8 cellular contexts compared by ENCODE assay signal in the genomic region with DNA sequence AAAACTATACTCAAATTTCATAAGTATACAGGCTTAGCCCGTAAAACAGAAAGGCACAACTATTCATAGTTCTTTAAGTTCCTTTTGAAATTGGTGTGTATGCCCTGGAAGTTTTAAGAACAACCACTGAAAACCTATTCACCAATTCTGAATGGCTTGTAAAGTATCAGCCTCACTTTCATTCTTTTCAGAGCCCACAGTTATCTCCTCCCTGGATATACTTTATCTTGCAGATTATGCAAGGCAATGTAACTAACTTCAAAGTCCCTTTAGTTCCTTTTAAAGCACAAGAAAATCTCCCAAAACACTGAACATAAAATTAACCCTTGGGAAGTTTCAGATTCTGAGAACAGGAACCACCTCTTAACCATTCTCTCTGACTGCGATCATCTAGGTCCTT. TPM values are rescaled to one million over a fixed set of nuclear protein-coding genes. Genes with fewer than 3 reads are reported as not detected.
A peak's percentile ranks its signal among the peaks of the same experiment; 100 is the strongest.
DNase-seq lines count a peak whose midpoint lies in the region; ATAC-seq, FAIRE-seq and TF ChIP-seq lines count a peak whose summit lies in the region.

No MANE protein-coding gene starts in this region.

- H3K9me3 ChIP-seq in CD8-positive, alpha-beta T cell (ENCODE audit: low read length): no peaks in the 10 kb centered on the region
- no peaks in the 10 kb centered on the region for H3K9me3 ChIP-seq in OCI-LY1 (ENCODE audit: low read length)
- H3K9me3 ChIP-seq in endothelial cell of umbilical vein (replicated peaks; ENCODE audit: control insufficient read depth, insufficient read depth, low read length): no peaks in the 10 kb centered on the region
- H3K9me3 ChIP-seq in neutrophil: no peaks in the 10 kb centered on the region

- peak overlapping the region; percentile 75 for H3K4me2 ChIP-seq in OCI-LY1 (ENCODE audit: low read length)
- H3K4me2 ChIP-seq in endothelial cell of umbilical vein (ENCODE audit: insufficient read depth, low read length): peak overlapping the region; percentile 88

- H3K9me3 Mint-ChIP-seq in CD8-positive, alpha-beta T cell: no peaks in the 10 kb centered on the region

- FAIRE-seq in endothelial cell of umbilical vein (lab: Jason Lieb, UNC): peak; percentile 46

- H3K9me2 ChIP-seq in OCI-LY1 (ENCODE audit: low read depth, low read length): no peaks in the 10 kb centered on the region

- H3K9me1 ChIP-seq in endothelial cell of umbilical vein (replicated peaks; ENCODE audit: control insufficient read depth, extremely low read depth, insufficient read depth, low read length): no peaks in the 10 kb centered on the region

- no peaks in the 10 kb centered on the region for H3K36me3 ChIP-seq in CD8-positive, alpha-beta T cell (ENCODE audit: insufficient read depth, low read length)
- H3K36me3 ChIP-seq in OCI-LY1 (ENCODE audit: insufficient read depth, low read length): 0 out of 2 replicates have a peak, but pooled peaks cover 4% of the 10 kb centered on the region
- no peaks in the 10 kb centered on the region for H3K36me3 ChIP-seq in endothelial cell of umbilical vein (ENCODE audit: control insufficient read depth in 2 of 2, extremely low read depth in 1 of 2, insufficient read depth in 2 of 2, low read length in 2 of 2)
- no peaks in the 10 kb centered on the region for H3K36me3 ChIP-seq in neutrophil

- peak overlapping the region; percentile 67 for H3K27ac ChIP-seq in CD8-positive, alpha-beta T cell (ENCODE audit: low read depth, low read length)
- H3K27ac ChIP-seq in OCI-LY1 (ENCODE audit: low read depth, low read length, poor library complexity, severe bottlenecking) (peak overlapping the region; percentile 61), endothelial cell of umbilical vein (ENCODE audit: insufficient read depth, low read depth, low read length) (no peak overlapping the region), neutrophil (peak overlapping the region; percentile 93)

- no peak for ATAC-seq in CD8-positive, alpha-beta T cell
- no peak for ATAC-seq in GM18858 (IDR thresholded peaks at IDR 0.05; ENCODE audit: unreplicated experiment)

- H3K4me1 ChIP-seq in CD8-positive, alpha-beta T cell (ENCODE audit: insufficient read depth, low read length): peaks cover 19% of the 10 kb centered on the region
- H3K4me1 ChIP-seq in OCI-LY1 (ENCODE audit: insufficient read depth, low read length, severe bottlenecking) (peaks cover 34% of the 10 kb centered on the region), endothelial cell of umbilical vein (ENCODE audit: control insufficient read depth, extremely low read depth, insufficient read depth, low read length) (peaks cover 19% of the 10 kb centered on the region), neutrophil (ENCODE audit: control insufficient read depth in 1 of 2, insufficient read depth in 1 of 2, low read depth in 1 of 2, low read length in 1 of 2) (peaks cover 32 to 33% of the 10 kb centered on the region in 2 experiments)

- no peaks in the 10 kb centered on the region for H3K27me3 ChIP-seq in CD8-positive, alpha-beta T cell (ENCODE audit: insufficient read depth, low read length)
- no peaks in the 10 kb centered on the region for H3K27me3 ChIP-seq in OCI-LY1 (ENCODE audit: insufficient read depth, low read length)
- no peaks in the 10 kb centered on the region for H3K27me3 ChIP-seq in endothelial cell of umbilical vein (ENCODE audit: control insufficient read depth in 2 of 2, insufficient read depth in 2 of 2, low read length in 2 of 2)
- H3K27me3 ChIP-seq in neutrophil: no peaks in the 10 kb centered on the region

- peak overlapping the region; percentile 75 for H3K9ac ChIP-seq in OCI-LY1 (ENCODE audit: low read length)
- peak overlapping the region; percentile 54 for H3K9ac ChIP-seq in endothelial cell of umbilical vein (replicated peaks; ENCODE audit: extremely low read depth, insufficient read depth, low read length)

- TF ChIP-seq POLR2A in endothelial cell of umbilical vein (IDR thresholded peaks at IDR 0.05; ENCODE audit: low read depth, low read length): no peak

- H3K4me3 Mint-ChIP-seq in CD8-positive, alpha-beta T cell: peak overlapping the region; percentile 98

- no peak overlapping the region for H2AFZ ChIP-seq in OCI-LY1 (ENCODE audit: low read length)
- no peak overlapping the region for H2AFZ ChIP-seq in endothelial cell of umbilical vein (ENCODE audit: low read depth, low read length)

- no peak for TF ChIP-seq CTCF in CD8-positive, alpha-beta T cell (IDR thresholded peaks at IDR 0.05)
- TF ChIP-seq CTCF in OCI-LY1 (IDR thresholded peaks at IDR 0.05; ENCODE audit: low read length) (no peak), endothelial cell of umbilical vein (IDR thresholded peaks at IDR 0.05; ENCODE audit: extremely low read depth in 1 of 2, insufficient read depth in 1 of 2, low read depth in 1 of 2, low read length in 2 of 2) (no peak), neutrophil (IDR thresholded peaks at IDR 0.05) (no peak)

- dilution Hi-C loops in endothelial cell of umbilical vein (cut with MboI; ENCODE audit: extremely low pct_ligation_motif_present, low sequenced_read_pairs): no loop called here

- peak overlapping the region; percentile 69 for H3K4me3 ChIP-seq in CD8-positive, alpha-beta T cell (ENCODE audit: low read depth, low read length)
- H3K4me3 ChIP-seq in OCI-LY1 (ENCODE audit: low read depth, low read length, poor library complexity, severe bottlenecking) (peak overlapping the region; percentile 77), endothelial cell of umbilical vein (replicated peaks in 1 of 3; ENCODE audit: insufficient read depth in 1 of 3, low read depth in 1 of 3, low read length in 3 of 3) (peak overlapping the region; percentile 56 to 85 (median 66)), neutrophil (ENCODE audit: low read depth in 1 of 2, low read length in 1 of 2) (peak overlapping the region; percentile 80 to 81)

- no peaks in the 10 kb centered on the region for H3F3A ChIP-seq in OCI-LY1 (ENCODE audit: insufficient read depth, low read length)

- H3K27me3 Mint-ChIP-seq in CD8-positive, alpha-beta T cell (ENCODE audit: low read depth): no peaks in the 10 kb centered on the region

- no TSS peak for BruUV-seq in endothelial cell of umbilical vein (replicated peaks; lab: Mats Ljungman, UMichigan)

- POLR2A ChIA-PET in CD8-positive, alpha-beta T cell (lab: Charles Lee): no interaction called here
- POLR2A ChIA-PET in endothelial cell of umbilical vein (lab: Charles Lee): no interaction called here

- peaks cover 58% of the 10 kb centered on the region for H3K4me1 Mint-ChIP-seq in CD8-positive, alpha-beta T cell (ENCODE audit: low read depth)

- no peak for DNase-seq in CD8-positive, alpha-beta T cell
- no peak for DNase-seq in endothelial cell of umbilical vein (ENCODE audit: low read depth, low spot score)
- DNase-seq in GDM1 (lab: John Stamatoyannopoulos, UW): no peak
- DNase-seq in NCI-H1694 treated with DMSO at 0.1 percent for 48 hours (lab: John Stamatoyannopoulos, UW): no peak
- no peak for DNase-seq in NCI-H2081 treated with DMSO at 0.1 percent for 48 hours (lab: John Stamatoyannopoulos, UW)

- CTCF ChIA-PET in CD8-positive, alpha-beta T cell (lab: Charles Lee): no interaction called here
- CTCF ChIA-PET in endothelial cell of umbilical vein (lab: Charles Lee): no interaction called here

- H3K27ac Mint-ChIP-seq in CD8-positive, alpha-beta T cell: peak overlapping the region; percentile 95

- H3K79me2 ChIP-seq in OCI-LY1 (ENCODE audit: insufficient read depth, low read length) (peaks cover 42% of the 10 kb centered on the region), endothelial cell of umbilical vein (ENCODE audit: control insufficient read depth, insufficient read depth, low read length) (peaks cover 44% of the 10 kb centered on the region)

- intact Hi-C loops in CD8-positive, alpha-beta T cell (cut with DNase I, micrococcal nuclease): loop anchor here (5.0 to 10.0 kb wide), 3 partner anchors 192 to 1412 kb away; a partner anchor contains a TSS
- intact Hi-C loops in endothelial cell of umbilical vein (cut with micrococcal nuclease): loop anchor here (5.0 kb wide), 2 partner anchors 78 to 117 kb away; a partner anchor contains a TSS

- H4K20me1 ChIP-seq in OCI-LY1 (ENCODE audit: insufficient read depth, low read length) (no peaks in the 10 kb centered on the region), endothelial cell of umbilical vein (replicated peaks; ENCODE audit: control insufficient read depth, extremely low read depth, insufficient read depth, low read length) (no peaks in the 10 kb centered on the region)

- H3K36me3 Mint-ChIP-seq in CD8-positive, alpha-beta T cell: peaks cover 11% of the 10 kb centered on the region

TF ChIP-seq in endothelial cell of umbilical vein, 7 proteins besides CTCF, POLR2A, EP300 and RAD21:
- TF ChIP-seq, protein P1, sequence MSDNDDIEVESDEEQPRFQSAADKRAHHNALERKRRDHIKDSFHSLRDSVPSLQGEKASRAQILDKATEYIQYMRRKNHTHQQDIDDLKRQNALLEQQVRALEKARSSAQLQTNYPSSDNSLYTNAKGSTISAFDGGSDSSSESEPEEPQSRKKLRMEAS (IDR thresholded peaks at IDR 0.05; ENCODE audit: insufficient read depth, insufficient read length): no peak
- TF ChIP-seq FOS (IDR thresholded peaks at IDR 0.05; ENCODE audit: borderline replicate concordance, insufficient read depth, low read length): no peak
- TF ChIP-seq JUN (IDR thresholded peaks at IDR 0.05; ENCODE audit: borderline replicate concordance, insufficient read depth, insufficient read length, low read depth): no peak
- TF ChIP-seq MYC (IDR thresholded peaks at IDR 0.05; ENCODE audit: low read depth, low read length): no peak
- TF ChIP-seq EZH2 (IDR thresholded peaks at IDR 0.05; ENCODE audit: borderline replicate concordance, low read depth, low read length, severe bottlenecking): no peak
- no peak for TF ChIP-seq POLR2AphosphoS5 (IDR thresholded peaks at IDR 0.05; ENCODE audit: insufficient read depth, low read depth, low read length)
- no peak for TF ChIP-seq GATA2 (IDR thresholded peaks at IDR 0.05; ENCODE audit: insufficient read depth, insufficient read length, low read depth, low read length)

RNA-seq across cellular contexts. Expression of a gene that starts 1.1 kb away (rescaled TPM):
- total RNA-seq in CD8-positive, alpha-beta T cell: 10 to 100 TPM; 15.6 to 17.4 TPM
- total RNA-seq in endothelial cell of umbilical vein: 32.6 and 33.4 TPM in 2 replicates
- 6.7 and 7.6 TPM in 2 replicates for polyA plus RNA-seq in endothelial cell of umbilical vein
- polyA plus RNA-seq in endothelial cell of umbilical vein (2011; cell fraction: cytosol; rRNA removed): 8.1 and 8.3 TPM in 2 replicates
- 15.6 and 20.4 TPM in 2 replicates for polyA plus RNA-seq in endothelial cell of umbilical vein (2011; cell fraction: nucleus; rRNA removed)
- polyA plus RNA-seq in endothelial cell of umbilical vein (2012): 15.9 and 22.0 TPM in 2 replicates
- polyA minus RNA-seq in endothelial cell of umbilical vein: 33.3 and 34.2 TPM in 2 replicates
- 15.2 TPM for polyA minus RNA-seq in endothelial cell of umbilical vein (2011; cell fraction: cytosol; rRNA and poly(A)+ RNA removed)
- polyA minus RNA-seq in endothelial cell of umbilical vein (2011; cell fraction: nucleus; rRNA and poly(A)+ RNA removed): 27.1 and 32.7 TPM in 2 replicates
